Comparison of ENCODE assay signal across 22 cellular contexts in the genomic region with DNA sequence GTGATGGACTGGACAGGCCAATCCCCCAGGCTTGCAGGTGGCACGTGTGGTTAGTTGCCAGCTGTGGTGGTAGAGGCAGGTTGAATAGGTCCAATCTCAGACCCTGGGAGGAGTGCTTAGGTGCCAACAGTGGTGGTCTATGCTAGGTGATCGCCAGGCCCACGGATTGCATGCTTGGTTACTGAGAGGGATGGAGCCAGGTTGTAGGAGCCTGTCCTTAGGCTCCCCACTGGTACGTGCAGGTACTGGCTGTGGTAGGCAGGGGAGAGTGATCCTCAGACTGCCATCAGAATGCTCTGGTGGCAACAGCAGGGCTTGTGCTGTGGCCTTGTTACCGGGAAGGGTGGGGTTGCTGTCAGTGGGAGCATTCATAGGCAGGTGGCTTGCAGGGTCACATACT. TPM values are rescaled to one million over a fixed set of nuclear protein-coding genes. Genes with fewer than 3 reads are reported as not detected.
DNase-seq lines count a peak whose midpoint lies in the region; ATAC-seq and TF ChIP-seq lines count a peak whose summit lies in the region.
"Had no signal": no experiment of that assay in that cellular context is flagged by ENCODE, and none has a peak within 500 bp of the region (broad histone marks: within the 10 kb centered on the region; RNA-seq: fewer than 3 reads in every experiment).

No MANE protein-coding gene starts in this region.

- H3K27ac Mint-ChIP-seq in CD8-positive, alpha-beta T cell = peak overlapping the region; percentile 77
- H3K27ac Mint-ChIP-seq in effector memory CD8-positive, alpha-beta T cell = peak overlapping the region; percentile 83
- H3K27ac Mint-ChIP-seq in nephron progenitor cell (peak overlapping the region; percentile 50), osteocyte (ENCODE audit: unreplicated experiment) (no peak overlapping the region)

- CTCF ChIA-PET in CD8-positive, alpha-beta T cell (lab: Charles Lee) = no interaction called here

- H3K4me3 Mint-ChIP-seq in CD8-positive, alpha-beta T cell = no peak overlapping the region
- peak overlapping the region; percentile 10 to 58 for H3K4me3 Mint-ChIP-seq in effector memory CD8-positive, alpha-beta T cell
- H3K4me3 Mint-ChIP-seq in nephron progenitor cell = no peak overlapping the region
- no peak overlapping the region for H3K4me3 Mint-ChIP-seq in osteocyte (ENCODE audit: unreplicated experiment)
- H3K4me3 Mint-ChIP-seq: CD14-positive monocyte had no signal

- POLR2A ChIA-PET in CD8-positive, alpha-beta T cell (lab: Charles Lee) = interaction anchor here (1.6 kb wide), 1 partner anchor 13 kb away, joined by 4 read pairs; no protein-coding TSS in a partner anchor

- no peak for TF ChIP-seq CTCF in CD8-positive, alpha-beta T cell (IDR thresholded peaks at IDR 0.05)
- TF ChIP-seq CTCF in nephron progenitor cell (IDR thresholded peaks at IDR 0.05) (no peak), osteocyte (IDR thresholded peaks at IDR 0.05) (no peak)

- H3K36me3 ChIP-seq in CD8-positive, alpha-beta T cell (ENCODE audit: insufficient read depth, low read length) = no peaks in the 10 kb centered on the region
- no peaks in the 10 kb centered on the region; the same call in 1 of the 2 replicates for H3K36me3 ChIP-seq in KOPT-K1 (ENCODE audit: insufficient read depth, low read length)
- H3K36me3 ChIP-seq: ovary, right atrium auricular region, SJCRH30 had no signal

- H3K4me3 ChIP-seq in CD8-positive, alpha-beta T cell (ENCODE audit: low read depth, low read length) = no peak overlapping the region
- H3K4me3 ChIP-seq: body of pancreas, ovary, right atrium auricular region, SJCRH30 had no signal

- intact Hi-C loops in CD8-positive, alpha-beta T cell (cut with DNase I, micrococcal nuclease) = no loop called here

- no peaks in the 10 kb centered on the region for H3K27me3 Mint-ChIP-seq in CD8-positive, alpha-beta T cell (ENCODE audit: low read depth)
- no peaks in the 10 kb centered on the region for H3K27me3 Mint-ChIP-seq in effector memory CD8-positive, alpha-beta T cell
- H3K27me3 Mint-ChIP-seq in nephron progenitor cell (ENCODE audit: low read depth, poor library complexity) (no peaks in the 10 kb centered on the region), osteocyte (ENCODE audit: unreplicated experiment) (no peaks in the 10 kb centered on the region)

- no peak for DNase-seq in CD8-positive, alpha-beta T cell
- no peak for DNase-seq in effector memory CD8-positive, alpha-beta T cell
- DNase-seq in nephron progenitor cell (no peak), osteocyte (ENCODE audit: extremely low spot score, unreplicated experiment) (no peak)
- DNase-seq: activated CD4-positive, alpha-beta T cell treated with anti-CD3 and anti-CD28 coated beads for 4 hours; activated gamma-delta T cell; body of pancreas; effector CD4-positive, alpha-beta T cell; GDM1; MM.1S; NCI-H1417 treated with DMSO at 0.1 percent for 48 hours; NCI-H446 treated with DMSO at 0.1 percent for 48 hours; ovary; SJCRH30; stimulated activated CD4-positive, alpha-beta T cell treated with anti-CD3 and anti-CD28 coated beads, Interleukin-4, amount 100 ng/mL, for 1 hour; stimulated activated naive CD4-positive, alpha-beta T cell had no signal

- no peak for ATAC-seq in CD8-positive, alpha-beta T cell
- peak; percentile 18 for ATAC-seq in effector memory CD8-positive, alpha-beta T cell (replicated peaks)
- ATAC-seq in GM19351 (IDR thresholded peaks at IDR 0.05; ENCODE audit: unreplicated experiment) (no peak), HG02973 (IDR thresholded peaks at IDR 0.05; ENCODE audit: unreplicated experiment) (no peak)
- ATAC-seq: body of pancreas had no signal

- peaks cover 27% of the 10 kb centered on the region for H3K36me3 Mint-ChIP-seq in CD8-positive, alpha-beta T cell
- H3K36me3 Mint-ChIP-seq in effector memory CD8-positive, alpha-beta T cell (ENCODE audit: insufficient read depth) = peaks cover 11% of the 10 kb centered on the region
- peaks cover 64% of the 10 kb centered on the region for H3K36me3 Mint-ChIP-seq in nephron progenitor cell (ENCODE audit: low read depth)
- H3K36me3 Mint-ChIP-seq in osteocyte (ENCODE audit: unreplicated experiment) = peaks cover 9% of the 10 kb centered on the region

- peaks cover 76% of the 10 kb centered on the region for H3K4me1 Mint-ChIP-seq in CD8-positive, alpha-beta T cell (ENCODE audit: low read depth)
- peaks cover 66 to 77% of the 10 kb centered on the region in 2 donors for H3K4me1 Mint-ChIP-seq in effector memory CD8-positive, alpha-beta T cell (ENCODE audit: low read depth in 2 of 2)
- H3K4me1 Mint-ChIP-seq in nephron progenitor cell (peaks cover 20% of the 10 kb centered on the region), osteocyte (ENCODE audit: unreplicated experiment) (peaks cover 10% of the 10 kb centered on the region)

- H3K9me3 ChIP-seq in CD8-positive, alpha-beta T cell (ENCODE audit: low read length) = no peaks in the 10 kb centered on the region
- peaks cover 31% of the 10 kb centered on the region for H3K9me3 ChIP-seq in KOPT-K1 (ENCODE audit: insufficient read depth, low read length, poor library complexity, severe bottlenecking)
- H3K9me3 ChIP-seq: ovary had no signal

- no peaks in the 10 kb centered on the region for H3K27me3 ChIP-seq in CD8-positive, alpha-beta T cell (ENCODE audit: insufficient read depth, low read length)
- H3K27me3 ChIP-seq: body of pancreas, ovary, right atrium auricular region, SJCRH30 had no signal

- H3K27ac ChIP-seq in CD8-positive, alpha-beta T cell (ENCODE audit: low read depth, low read length) = no peak overlapping the region
- H3K27ac ChIP-seq in KOPT-K1 (ENCODE audit: low read depth, low read length, poor library complexity, severe bottlenecking) = peak overlapping the region; percentile 5
- H3K27ac ChIP-seq: body of pancreas, ovary, right atrium auricular region, SJCRH30 had no signal

- H3K4me1 ChIP-seq in CD8-positive, alpha-beta T cell (ENCODE audit: insufficient read depth, low read length) = peaks cover 52% of the 10 kb centered on the region
- H3K4me1 ChIP-seq: right atrium auricular region, SJCRH30 had no signal

- H3K9me3 Mint-ChIP-seq in CD8-positive, alpha-beta T cell = peaks cover 13% of the 10 kb centered on the region
- peaks cover 1 to 14% of the 10 kb centered on the region in 2 donors for H3K9me3 Mint-ChIP-seq in effector memory CD8-positive, alpha-beta T cell
- peaks cover 63% of the 10 kb centered on the region for H3K9me3 Mint-ChIP-seq in nephron progenitor cell
- H3K9me3 Mint-ChIP-seq in osteocyte (ENCODE audit: unreplicated experiment) = peaks cover 13% of the 10 kb centered on the region

RNA-seq across cellular contexts. Expression of a gene that starts 44.7 kb away (rescaled TPM):
- total RNA-seq in CD8-positive, alpha-beta T cell = 10 to 100 TPM; 54.8 to 68.7 TPM
- 37.3 and 38.6 TPM in 2 replicates for total RNA-seq in osteocyte

RNA-seq across cellular contexts. Expression of a gene that starts 51.1 kb away (rescaled TPM):
- 1 to 10 TPM; 1.2 to 1.5 TPM for total RNA-seq in CD8-positive, alpha-beta T cell
- total RNA-seq in osteocyte = 0.55 TPM in 1 of 2 replicates, not detected in the other
- total RNA-seq: epithelial cell of proximal tubule had no signal

Comparison
In these comparisons a context has a peak if more than half of its experiments do, and no peak if none do; other contexts are left out.
1. H3K4me3 Mint-ChIP-seq: peak in effector memory CD8-positive, alpha-beta T cell (2 of 2); none in CD8-positive, alpha-beta T cell (single experiment), nephron progenitor cell (single experiment) and osteocyte (single experiment).